12 cellular contexts compared by ENCODE assay signal in genomic region chr5:90131734-90132133, GRCh38.
DNase-seq lines count a peak whose midpoint lies in the region; ATAC-seq and TF ChIP-seq lines count a peak whose summit lies in the region.
"Had no signal": no experiment of that assay in that cellular context is flagged by ENCODE, and none has a peak within 500 bp of the region (broad histone marks: within the 10 kb centered on the region; RNA-seq: fewer than 3 reads in every experiment).

No MANE protein-coding gene starts in this region.

- ATAC-seq in GM19467 (IDR thresholded peaks at IDR 0.05; ENCODE audit: unreplicated experiment) (peak; percentile 64), HG03280 (IDR thresholded peaks at IDR 0.05; ENCODE audit: unreplicated experiment) (peak; percentile 60)
- ATAC-seq: heart left ventricle had no signal

- H3K9me3 Mint-ChIP-seq in endodermal cell: no peaks in the 10 kb centered on the region
- H3K9me3 Mint-ChIP-seq in immature natural killer cell: peaks cover 0 to 4% (median 0%) of the 10 kb centered on the region in 6 donors
- H3K9me3 Mint-ChIP-seq: activated naive CD8-positive, alpha-beta T cell treated with anti-CD3 and anti-CD28 coated beads, Interleukin-2, amount 10 ng/mL, durations not matched to agents 7 days and 5 days had no signal

- no peaks in the 10 kb centered on the region for H3K36me3 Mint-ChIP-seq in endodermal cell (ENCODE audit: low read depth)
- no peaks in the 10 kb centered on the region for H3K36me3 Mint-ChIP-seq in immature natural killer cell
- H3K36me3 Mint-ChIP-seq: activated naive CD8-positive, alpha-beta T cell treated with anti-CD3 and anti-CD28 coated beads, Interleukin-2, amount 10 ng/mL, durations not matched to agents 7 days and 5 days had no signal

- no peaks in the 10 kb centered on the region for H3K27me3 Mint-ChIP-seq in endodermal cell (ENCODE audit: insufficient read depth)
- peaks cover 0 to 2% (median 1%) of the 10 kb centered on the region in 3 donors for H3K27me3 Mint-ChIP-seq in immature natural killer cell (ENCODE audit: low read depth in 3 of 3)
- H3K27me3 Mint-ChIP-seq: activated naive CD8-positive, alpha-beta T cell treated with anti-CD3 and anti-CD28 coated beads, Interleukin-2, amount 10 ng/mL, durations not matched to agents 7 days and 5 days had no signal

- DNase-seq in GM10248 (ENCODE audit: extremely low spot score) (peak; percentile 38), endodermal cell (no peak), NCI-H2029 treated with DMSO at 0.1 percent for 48 hours (lab: John Stamatoyannopoulos, UW) (no peak), immature natural killer cell (no peak), NCI-H187 treated with DMSO at 0.1 percent for 48 hours (lab: John Stamatoyannopoulos, UW) (no peak)
- no peak for DNase-seq in activated effector memory CD4-positive, alpha-beta T cell treated with Interleukin-2 at 50 U/mL for 16 hours
- DNase-seq: activated naive CD8-positive, alpha-beta T cell treated with anti-CD3 and anti-CD28 coated beads, Interleukin-2, amount 10 ng/mL, durations not matched to agents 7 days and 5 days; heart left ventricle; Peyer's patch had no signal

- no peak overlapping the region for H3K4me3 ChIP-seq in endodermal cell (ENCODE audit: low read length)
- H3K4me3 ChIP-seq: BLaER1, heart left ventricle, Peyer's patch had no signal

- H3K27me3 ChIP-seq in endodermal cell (ENCODE audit: control insufficient read depth, insufficient read depth, low read length, poor library complexity, severe bottlenecking): no peaks in the 10 kb centered on the region
- H3K27me3 ChIP-seq: BLaER1, heart left ventricle, Peyer's patch had no signal

- H3K9ac ChIP-seq in endodermal cell (ENCODE audit: extremely low read depth, low read length, poor library complexity, severe bottlenecking): no peak overlapping the region
- H3K9ac ChIP-seq: BLaER1 had no signal

- 100% methylated on average over 1 of the region's 1 CpG; no CpG with 5 or more reads in 1 of the 2 experiments for WGBS in endodermal cell (ENCODE audit: insufficient coverage in 1 of 2, insufficient read length in 1 of 2), 2 experiments

- no peaks in the 10 kb centered on the region for H3K9me3 ChIP-seq in endodermal cell (ENCODE audit: control insufficient read depth, low read length)
- H3K9me3 ChIP-seq: BLaER1, heart left ventricle, Peyer's patch had no signal

- peaks cover 2% of the 10 kb centered on the region for H3K4me1 ChIP-seq in endodermal cell (ENCODE audit: control insufficient read depth, insufficient read depth, low read length)
- H3K4me1 ChIP-seq: BLaER1, Peyer's patch had no signal

- peaks cover 13% of the 10 kb centered on the region for H3K4me1 Mint-ChIP-seq in endodermal cell
- H3K4me1 Mint-ChIP-seq in immature natural killer cell: no peaks in the 10 kb centered on the region
- H3K4me1 Mint-ChIP-seq: activated naive CD8-positive, alpha-beta T cell treated with anti-CD3 and anti-CD28 coated beads, Interleukin-2, amount 10 ng/mL, durations not matched to agents 7 days and 5 days had no signal

- peak overlapping the region; percentile 27 for H3K27ac ChIP-seq in endodermal cell (ENCODE audit: low read depth, low read length)
- H3K27ac ChIP-seq: BLaER1, Peyer's patch had no signal

- POLR2A ChIA-PET in GM10248 (lab: Yijun Ruan, JAX): no interaction called here

- TF ChIP-seq CTCF in GM10248 (IDR thresholded peaks at IDR 0.05; ENCODE audit: control extremely low read depth, extremely low read depth, low read depth, missing control alignments) (no peak), endodermal cell (conservative IDR thresholded peaks at IDR 0.05) (no peak)

- H3K4me3 Mint-ChIP-seq in endodermal cell: no peak overlapping the region
- H3K4me3 Mint-ChIP-seq in immature natural killer cell: no peak overlapping the region
- H3K4me3 Mint-ChIP-seq: activated naive CD8-positive, alpha-beta T cell treated with anti-CD3 and anti-CD28 coated beads, Interleukin-2, amount 10 ng/mL, durations not matched to agents 7 days and 5 days had no signal

- CTCF ChIA-PET in GM10248 (lab: Yijun Ruan, JAX): no interaction called here

- H3K27ac Mint-ChIP-seq in endodermal cell (no peak overlapping the region), immature natural killer cell (no peak overlapping the region)
- H3K27ac Mint-ChIP-seq: activated naive CD8-positive, alpha-beta T cell treated with anti-CD3 and anti-CD28 coated beads, Interleukin-2, amount 10 ng/mL, durations not matched to agents 7 days and 5 days had no signal

- no peaks in the 10 kb centered on the region for H3K36me3 ChIP-seq in endodermal cell (ENCODE audit: control insufficient read depth, insufficient read depth, low read length)
- H3K36me3 ChIP-seq: BLaER1, heart left ventricle, Peyer's patch had no signal
